21 cellular contexts compared by ENCODE assay signal in genomic region chr16:7437843-7438242, GRCh38.
DNase-seq lines count a peak whose midpoint lies in the region; TF ChIP-seq lines count a peak whose summit lies in the region.
"Had no signal": no experiment of that assay in that cellular context is flagged by ENCODE, and none has a peak within 500 bp of the region (broad histone marks: within the 10 kb centered on the region; RNA-seq: fewer than 3 reads in every experiment).

No MANE protein-coding gene starts in this region.

- DNase-seq in NCI-H2227 treated with DMSO at 0.1 percent for 48 hours (lab: John Stamatoyannopoulos, UW) (peak; percentile 3), NCI-H2227 (lab: John Stamatoyannopoulos, UW; ENCODE audit: unreplicated experiment) (no peak), nephron progenitor cell (no peak), neural progenitor cell (ENCODE audit: low spot score) (no peak), NCI-H2196 treated with DMSO at 0.1 percent for 48 hours (lab: John Stamatoyannopoulos, UW; ENCODE audit: unreplicated experiment) (no peak), DMS53 (lab: John Stamatoyannopoulos, UW) (no peak)
- DNase-seq: AML-193; Caco-2; Calu3; CD4-positive, alpha-beta T cell; CD8-positive, alpha-beta T cell; DMS79; DND-41; EL; GDM1 had no signal

- H3K4me1 Mint-ChIP-seq in nephron progenitor cell = peaks cover 64% of the 10 kb centered on the region
- peaks cover 59% of the 10 kb centered on the region for H3K4me1 Mint-ChIP-seq in neural progenitor cell
- H3K4me1 Mint-ChIP-seq: B cell had no signal

- peaks cover 13% of the 10 kb centered on the region for H3K4me1 ChIP-seq in neural progenitor cell
- H3K4me1 ChIP-seq: A549; BLaER1 treated with 17β-estradiol and CSF1 and Interleukin-3, amounts not matched to agents 10 nM and 100 nM; Caco-2 had no signal

- H3K36me3 ChIP-seq in neural progenitor cell = no peaks in the 10 kb centered on the region
- H3K36me3 ChIP-seq: BLaER1 treated with 17β-estradiol and CSF1 and Interleukin-3, amounts not matched to agents 10 nM and 100 nM had no signal

- H3K27me3 ChIP-seq in neural progenitor cell = no peaks in the 10 kb centered on the region
- H3K27me3 ChIP-seq: BLaER1 treated with 17β-estradiol and CSF1 and Interleukin-3, amounts not matched to agents 10 nM and 100 nM had no signal

- H3K27me3 Mint-ChIP-seq in nephron progenitor cell (ENCODE audit: low read depth, poor library complexity) (no peaks in the 10 kb centered on the region), neural progenitor cell (ENCODE audit: insufficient read depth, low read depth) (no peaks in the 10 kb centered on the region)
- H3K27me3 Mint-ChIP-seq: B cell; CD4-positive, alpha-beta T cell had no signal

- no peak overlapping the region for H3K9ac ChIP-seq in neural progenitor cell
- H3K9ac ChIP-seq: BLaER1 treated with 17β-estradiol and CSF1 and Interleukin-3, amounts not matched to agents 10 nM and 100 nM had no signal

- H3K27ac ChIP-seq in neural progenitor cell = no peak overlapping the region
- H3K27ac ChIP-seq: 22Rv1; A549; BLaER1 treated with 17β-estradiol and CSF1 and Interleukin-3, amounts not matched to agents 10 nM and 100 nM; C4-2B had no signal

- no peaks in the 10 kb centered on the region for H3K79me2 ChIP-seq in neural progenitor cell (ENCODE audit: low read depth)

- H3F3A ChIP-seq in neural progenitor cell (ENCODE audit: low read depth) = no peaks in the 10 kb centered on the region

- no peaks in the 10 kb centered on the region for H3K36me3 Mint-ChIP-seq in nephron progenitor cell (ENCODE audit: low read depth)
- no peaks in the 10 kb centered on the region for H3K36me3 Mint-ChIP-seq in neural progenitor cell
- H3K36me3 Mint-ChIP-seq: CD8-positive, alpha-beta T cell had no signal

- H2AFZ ChIP-seq in neural progenitor cell (replicated peaks) = no peak overlapping the region

- no peaks in the 10 kb centered on the region for H3K9me3 ChIP-seq in neural progenitor cell (ENCODE audit: low read depth)
- H3K9me3 ChIP-seq: A549; BLaER1 treated with 17β-estradiol and CSF1 and Interleukin-3, amounts not matched to agents 10 nM and 100 nM; Caco-2 had no signal

- peak overlapping the region; percentile 26 for H3K27ac Mint-ChIP-seq in nephron progenitor cell
- H3K27ac Mint-ChIP-seq in neural progenitor cell = peak overlapping the region; percentile 6
- H3K27ac Mint-ChIP-seq: B cell; CD4-positive, alpha-beta T cell; CD8-positive, alpha-beta T cell had no signal

- no peak overlapping the region for H3K4me2 ChIP-seq in neural progenitor cell
- H3K4me2 ChIP-seq: A549; BLaER1 treated with 17β-estradiol and CSF1 and Interleukin-3, amounts not matched to agents 10 nM and 100 nM had no signal

- H3K4me3 Mint-ChIP-seq in nephron progenitor cell (no peak overlapping the region), neural progenitor cell (peak overlapping the region; percentile 14)
- H3K4me3 Mint-ChIP-seq: B cell; CD4-positive, alpha-beta T cell; CD8-positive, alpha-beta T cell had no signal

- TF ChIP-seq CTCF in nephron progenitor cell (IDR thresholded peaks at IDR 0.05) (no peak), neural progenitor cell (IDR thresholded peaks at IDR 0.05) (no peak)

- no peaks in the 10 kb centered on the region for H3K9me3 Mint-ChIP-seq in nephron progenitor cell
- H3K9me3 Mint-ChIP-seq in neural progenitor cell = no peaks in the 10 kb centered on the region
- H3K9me3 Mint-ChIP-seq: CD8-positive, alpha-beta T cell had no signal

- no peaks in the 10 kb centered on the region for H4K20me1 ChIP-seq in neural progenitor cell (ENCODE audit: low read depth)
- H4K20me1 ChIP-seq: BLaER1 treated with 17β-estradiol and CSF1 and Interleukin-3, amounts not matched to agents 10 nM and 100 nM had no signal

- no peak overlapping the region for H3K4me3 ChIP-seq in neural progenitor cell
- H3K4me3 ChIP-seq: A549; BLaER1 treated with 17β-estradiol and CSF1 and Interleukin-3, amounts not matched to agents 10 nM and 100 nM; GM12878 had no signal
